8 cellular contexts compared by ENCODE assay signal in genomic region chr10:43398939-43399871, GRCh38. TPM values are rescaled to one million over a fixed set of nuclear protein-coding genes. Genes with fewer than 3 reads are reported as not detected.
A peak's percentile ranks its signal among the peaks of the same experiment; 100 is the strongest.
DNase-seq lines count a peak whose midpoint lies in the region; ATAC-seq and TF ChIP-seq lines count a peak whose summit lies in the region.

No MANE protein-coding gene starts in this region.

- no peak for TF ChIP-seq CTCF in HCT116 (IDR thresholded peaks at IDR 0.05 in 2 of 3, conservative IDR thresholded peaks at IDR 0.05 in 1 of 3; ENCODE audit: borderline replicate concordance in 1 of 3, insufficient read depth in 1 of 3, low read depth in 2 of 3, low read length in 2 of 3)
- TF ChIP-seq CTCF in left lung (IDR thresholded peaks at IDR 0.05), result no peak

- peaks cover 16% of the 10 kb centered on the region for H3K36me3 ChIP-seq in ACC112 (ENCODE audit: insufficient read depth, low read length)
- peaks cover 13 to 46% of the 10 kb centered on the region in 2 experiments for H3K36me3 ChIP-seq in HCT116 (ENCODE audit: control insufficient read depth in 1 of 2, insufficient read depth in 2 of 2, low read length in 2 of 2)
- peaks cover 0 to 24% of the 10 kb centered on the region in 2 donors for H3K36me3 ChIP-seq in left lung

- peak overlapping the region; percentile 92 for H3K4me2 ChIP-seq in HCT116 (ENCODE audit: low read length)

- H3K79me2 ChIP-seq in ACC112 (ENCODE audit: control insufficient read depth, insufficient read depth, low read length, unreplicated experiment), result peaks cover 96% of the 10 kb centered on the region
- H3K79me2 ChIP-seq in HCT116 (ENCODE audit: insufficient read depth, low read length), result peaks cover 99% of the 10 kb centered on the region

- H3K27ac ChIP-seq in ACC112 (ENCODE audit: low read depth, low read length) (peak overlapping the region; percentile 91), HCT116 (ENCODE audit: low read depth, low read length) (peak overlapping the region; percentile 96), left lung (peak overlapping the region in 1 of 2 donors; percentile 98)

- no peak overlapping the region for H2AFZ ChIP-seq in ACC112 (ENCODE audit: low read length, unreplicated experiment)
- no peak overlapping the region for H2AFZ ChIP-seq in HCT116 (ENCODE audit: low read depth, low read length, poor library complexity, severe bottlenecking)

- peak overlapping the region; percentile 90 for H3K4me3 Mint-ChIP-seq in activated CD4-positive, alpha-beta memory T cell treated with anti-CD3 and anti-CD28 coated beads, Interleukin-2, amount 10 ng/mL, durations not matched to agents 7 days and 5 days

- H3K4me1 ChIP-seq in ACC112 (ENCODE audit: control insufficient read depth, insufficient read depth, low read length, unreplicated experiment) (peaks cover 66% of the 10 kb centered on the region), HCT116 (ENCODE audit: control insufficient read depth in 1 of 2, insufficient read depth in 2 of 2, low read length in 2 of 2) (peaks cover 61 to 91% of the 10 kb centered on the region in 2 experiments), left lung (peaks cover 35 to 91% of the 10 kb centered on the region in 2 donors)

- no peaks in the 10 kb centered on the region for H3K27me3 ChIP-seq in ACC112 (ENCODE audit: insufficient read depth, low read length)
- no peaks in the 10 kb centered on the region for H3K27me3 ChIP-seq in HCT116 (ENCODE audit: insufficient read depth, low read length)
- H3K27me3 ChIP-seq in left lung, result no peaks in the 10 kb centered on the region

- peak overlapping the region; percentile 100 for H3K9ac ChIP-seq in HCT116 (ENCODE audit: low read length)

- CTCF ChIA-PET in HCT116 (lab: Charles Lee), result interaction anchor here (1.0 kb wide), 1 partner anchor 143 kb away, joined by 3 read pairs; no protein-coding TSS in a partner anchor
- CTCF ChIA-PET in activated CD4-positive, alpha-beta memory T cell treated with anti-CD3 and anti-CD28 coated beads, Interleukin-2, amount 10 ng/mL, durations not matched to agents 7 days and 5 days (lab: Charles Lee), result interaction anchor here (0.7 to 1.5 kb wide), 4 partner anchors 8 to 62 kb away, joined by 3 to 6 read pairs (median 4); no protein-coding TSS in a partner anchor

- intact Hi-C loops in HCT116 (cut with micrococcal nuclease) (no loop called here), left lung (cut with DNase I) (loop anchor here in 1 of 2 donors (5.0 kb wide), 1 partner anchor 38 kb away; the partner anchor contains the start of gene ZNF487)

- ATAC-seq in HCT116 (no peak), left lung (no peak), HG03457 (IDR thresholded peaks at IDR 0.05; ENCODE audit: unreplicated experiment) (no peak)

- DNase-seq in HCT116 (ENCODE audit: low read depth, low spot score) (no peak), kidney tubule cell (ENCODE audit: low spot score) (peak; percentile 17), left lung (no peak), NCI-H2196 (lab: John Stamatoyannopoulos, UW; ENCODE audit: unreplicated experiment) (no peak), NCI-H2107 treated with DMSO at 0.1 percent for 48 hours (lab: John Stamatoyannopoulos, UW; ENCODE audit: unreplicated experiment) (no peak)
- no peak for DNase-seq in activated CD4-positive, alpha-beta memory T cell treated with anti-CD3 and anti-CD28 coated beads, Interleukin-2, amount 10 ng/mL, durations not matched to agents 7 days and 5 days

- no peaks in the 10 kb centered on the region for H3K9me3 ChIP-seq in HCT116 (ENCODE audit: control insufficient read depth in 1 of 2, insufficient read depth in 1 of 2, low read depth in 1 of 2, low read length in 2 of 2)
- H3K9me3 ChIP-seq in left lung, result no peaks in the 10 kb centered on the region

- H3K9me2 ChIP-seq in HCT116 (ENCODE audit: insufficient read depth), result no peaks in the 10 kb centered on the region

- no TSS peak for BruUV-seq in HCT116 (replicated peaks; lab: Mats Ljungman, UMichigan)

- H3K4me1 Mint-ChIP-seq in activated CD4-positive, alpha-beta memory T cell treated with anti-CD3 and anti-CD28 coated beads, Interleukin-2, amount 10 ng/mL, durations not matched to agents 7 days and 5 days, result peaks cover 72% of the 10 kb centered on the region

- RAD21 ChIA-PET in HCT116 (lab: Charles Lee; ENCODE audit: low non-redundant PET in 1 of 2, low total read pairs in 2 of 2, uncharacterized antibody in 2 of 2, unreplicated experiment in 2 of 2), result no interaction called here

- peak overlapping the region; percentile 93 for H3K27ac Mint-ChIP-seq in activated CD4-positive, alpha-beta memory T cell treated with anti-CD3 and anti-CD28 coated beads, Interleukin-2, amount 10 ng/mL, durations not matched to agents 7 days and 5 days

- H3K36me3 Mint-ChIP-seq in activated CD4-positive, alpha-beta memory T cell treated with anti-CD3 and anti-CD28 coated beads, Interleukin-2, amount 10 ng/mL, durations not matched to agents 7 days and 5 days (ENCODE audit: low read depth), result peaks cover 86% of the 10 kb centered on the region

- no peaks in the 10 kb centered on the region for H3K27me3 Mint-ChIP-seq in activated CD4-positive, alpha-beta memory T cell treated with anti-CD3 and anti-CD28 coated beads, Interleukin-2, amount 10 ng/mL, durations not matched to agents 7 days and 5 days

- POLR2A ChIA-PET in HCT116 (lab: Charles Lee), result interaction anchor here (1.3 to 2.0 kb wide), 2 partner anchors 9 to 43 kb away, joined by 5 read pairs; no protein-coding TSS in a partner anchor
- POLR2A ChIA-PET in activated CD4-positive, alpha-beta memory T cell treated with anti-CD3 and anti-CD28 coated beads, Interleukin-2, amount 10 ng/mL, durations not matched to agents 7 days and 5 days (lab: Charles Lee), result interaction anchor here (0.8 to 8.1 kb wide), 9 partner anchors 7 to 261 kb away, joined by 3 to 192 read pairs (median 17); partner anchors contain the start of genes CSGALNACT2, HNRNPF and ZNF487

- H3K9me3 Mint-ChIP-seq in activated CD4-positive, alpha-beta memory T cell treated with anti-CD3 and anti-CD28 coated beads, Interleukin-2, amount 10 ng/mL, durations not matched to agents 7 days and 5 days, result no peaks in the 10 kb centered on the region

- TF ChIP-seq POLR2A in HCT116 (IDR thresholded peaks at IDR 0.05; ENCODE audit: borderline replicate concordance, extremely low read depth, insufficient read depth, insufficient read length), result no peak

- no peak for TF ChIP-seq RAD21 in HCT116 (IDR thresholded peaks at IDR 0.05; ENCODE audit: low read depth)

- peaks cover 59% of the 10 kb centered on the region; the same call in 1 of the 2 replicates for H4K20me1 ChIP-seq in HCT116 (ENCODE audit: insufficient read depth)

- H3K4me3 ChIP-seq in ACC112 (ENCODE audit: low read depth, low read length) (peak overlapping the region; percentile 30), HCT116 (replicated peaks in 1 of 2; ENCODE audit: low read depth in 1 of 2, low read length in 2 of 2) (peak overlapping the region; percentile 55 to 60), left lung (no peak overlapping the region)

TF ChIP-seq in HCT116, 20 proteins besides CTCF, POLR2A, EP300 and RAD21:
- peak; percentile 70; the same call in 1 of the 2 replicates for TF ChIP-seq CEBPB (IDR thresholded peaks at IDR 0.05; ENCODE audit: low read depth)
- no peak for TF ChIP-seq SP1 (IDR thresholded peaks at IDR 0.05; ENCODE audit: low read depth)

RNA-seq across cellular contexts. Expression of gene HNRNPF, which starts 9.8 kb away (rescaled TPM):
- total RNA-seq in HCT116 (2021; ENCODE audit: unreplicated experiment), result 333 TPM
- polyA plus RNA-seq in HCT116 (2012), result 197 and 213 TPM in 2 replicates
- total RNA-seq in activated CD4-positive, alpha-beta memory T cell treated with anti-CD3 and anti-CD28 coated beads, Interleukin-2, amount 10 ng/mL, durations not matched to agents 7 days and 5 days, result 100 to 1,000 TPM; 477 to 494 TPM
- total RNA-seq in left lung, result 100 to 1,000 TPM; 161 to 230 TPM

RNA-seq across cellular contexts. Expression of gene FXYD4, which starts 27.8 kb away (rescaled TPM):
- total RNA-seq in HCT116 (2021; ENCODE audit: unreplicated experiment) (0.71 TPM), left lung (1 to 10 TPM; 1.0 to 6.0 TPM)
- 2.2 and 3.4 TPM in 2 replicates for polyA plus RNA-seq in HCT116 (2012)
- not detected for total RNA-seq in activated CD4-positive, alpha-beta memory T cell treated with anti-CD3 and anti-CD28 coated beads, Interleukin-2, amount 10 ng/mL, durations not matched to agents 7 days and 5 days

RNA-seq across cellular contexts. Expression of gene ZNF487, which starts 37.7 kb away (rescaled TPM):
- total RNA-seq in HCT116 (2021; ENCODE audit: unreplicated experiment) (4.0 TPM), left lung (1 to 10 TPM; 4.4 to 4.7 TPM)
- polyA plus RNA-seq in HCT116 (2012), result 2.7 and 3.4 TPM in 2 replicates
- 1 to 10 TPM; 6.1 TPM for total RNA-seq in activated CD4-positive, alpha-beta memory T cell treated with anti-CD3 and anti-CD28 coated beads, Interleukin-2, amount 10 ng/mL, durations not matched to agents 7 days and 5 days

Comparison
In these comparisons a context has a peak if more than half of its experiments do, and no peak if none do; other contexts are left out.
1. H3K4me3 ChIP-seq: peak in ACC112 (single experiment) and HCT116 (2 of 2); none in left lung (0 of 2).